25 cellular contexts compared by ENCODE assay signal in genomic region chr13:70027551-70027950, GRCh38.
"Had no signal": no experiment of that assay in that cellular context is flagged by ENCODE, and none has a peak within 500 bp of the region (broad histone marks: within the 10 kb centered on the region; RNA-seq: fewer than 3 reads in every experiment).

No MANE protein-coding gene starts in this region.

- ATAC-seq: activated CD4-positive, CD25-positive, alpha-beta regulatory T cell treated with anti-CD3 and anti-CD28 coated beads, Interleukin-2, amount 50 U/mL, for 24 hours; activated naive CD4-positive, alpha-beta T cell treated with anti-CD3 and anti-CD28 coated beads, Interleukin-2, amount 50 U/mL, for 72 hours; activated T-cell treated with anti-CD3 and anti-CD28 coated beads, Interleukin-2, amount 50 U/mL, for 72 hours; esophagus mucosa; gastrocnemius medialis; heart right ventricle; T-helper 17 cell had no signal

- DNase-seq: activated B cell treated with CpG ODN at 0.5 μM for 24 hours; activated CD4-positive, alpha-beta memory T cell treated with anti-CD3 and anti-CD28 coated beads for 36 hours; activated CD4-positive, alpha-beta T cell treated with anti-CD3 and anti-CD28 coated beads, Interleukin-2, amount 10 ng/mL, durations not matched to agents 24 days and 14 days; activated CD8-positive, alpha-beta memory T cell treated with anti-CD3 and anti-CD28 coated beads, Interleukin-2, amount 50 U/mL, for 48 hours; activated gamma-delta T cell; activated naive CD4-positive, alpha-beta T cell; activated naive CD4-positive, alpha-beta T cell treated with anti-CD3 and anti-CD28 coated beads, Interleukin-2, amount 10 ng/mL, durations not matched to agents 7 days and 5 days; activated naive CD8-positive, alpha-beta T cell treated with anti-CD3 and anti-CD28 coated beads, Interleukin-2, amount 10 ng/mL, durations not matched to agents 7 days and 5 days; activated T-cell treated with anti-CD3 and anti-CD28 coated beads for 4 hours; activated T-cell treated with anti-CD3 and anti-CD28 coated beads, Interleukin-2, amount 50 U/mL, for 24 hours; activated T-cell treated with anti-CD3 and anti-CD28 coated beads, Interleukin-2, amount 50 U/mL, for 72 hours; central memory CD4-positive, alpha-beta T cell; cerebellar nuclear complex; colonic mucosa; effector CD8-positive, alpha-beta T cell; foreskin fibroblast; gastrocnemius medialis; heart right ventricle; T-helper 1 cell; T-helper 17 cell; T1000; WERI-Rb-1 had no signal
